In the genomic region with DNA sequence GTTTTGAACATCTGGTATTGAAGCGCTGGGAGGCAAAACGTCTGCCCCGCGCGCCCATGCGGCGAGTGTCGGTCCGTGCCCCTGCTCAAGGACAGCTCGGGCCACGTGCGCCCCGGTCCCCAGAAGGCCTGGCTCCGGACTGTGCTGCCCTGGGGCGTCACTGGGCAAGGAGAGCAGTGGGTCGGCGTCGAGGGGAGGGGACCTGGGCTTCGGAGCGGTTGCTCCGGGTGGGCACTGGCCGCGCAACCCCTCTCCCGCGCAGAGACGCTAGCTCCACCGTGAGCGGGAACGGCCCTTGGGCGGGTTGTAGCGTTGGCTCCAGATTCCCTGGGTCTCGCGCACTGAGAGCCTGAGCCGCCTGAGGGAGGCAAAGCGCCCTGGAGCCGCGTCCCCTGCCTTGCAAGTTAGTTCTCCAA, we compare ENCODE assay signal across 11 cellular contexts.
DNase-seq lines count a peak whose midpoint lies in the region; ATAC-seq, FAIRE-seq and TF ChIP-seq lines count a peak whose summit lies in the region.
"Had no signal": no experiment of that assay in that cellular context is flagged by ENCODE, and none has a peak within 500 bp of the region (broad histone marks: within the 10 kb centered on the region; RNA-seq: fewer than 3 reads in every experiment).

No MANE protein-coding gene starts in this region.

- no peak overlapping the region for H3K4me2 ChIP-seq in HepG2 (ENCODE audit: low read depth, low read length)

- H3K4me3 ChIP-seq in right atrium auricular region (no peak overlapping the region), upper lobe of right lung (peak overlapping the region; percentile 58), HepG2 (replicated peaks in 1 of 3; ENCODE audit: insufficient read depth in 1 of 3, low read depth in 2 of 3, low read length in 3 of 3) (no peak overlapping the region)

- intact Hi-C loops in Right ventricle myocardium inferior (cut with DNase I): no loop called here
- intact Hi-C loops in upper lobe of right lung (cut with DNase I): no loop called here
- intact Hi-C loops in HepG2 (cut with micrococcal nuclease; ENCODE audit: unreplicated experiment): no loop called here

- no peaks in the 10 kb centered on the region for H3K79me2 ChIP-seq in HepG2 (ENCODE audit: insufficient read depth, low read length)

- no peak for TF ChIP-seq EP300 in HepG2 (IDR thresholded peaks at IDR 0.05; ENCODE audit: low read depth in 2 of 2, low read length in 2 of 2)
- TF ChIP-seq EP300 in HepG2 (CRISPR knock-in tag; IDR thresholded peaks at IDR 0.05; ENCODE audit: borderline replicate concordance): no peak

- in situ Hi-C loops in HepG2 (cut with HindIII; ENCODE audit: extremely low pct_ligation_motif_present, low pct_unique_long_range_greater_than_20kb): no loop called here

- no peaks in the 10 kb centered on the region for H4K20me1 ChIP-seq in HepG2 (ENCODE audit: insufficient read depth, low read length)

- H3K27me3 ChIP-seq in right atrium auricular region (no peaks in the 10 kb centered on the region), upper lobe of right lung (no peaks in the 10 kb centered on the region), HepG2 (ENCODE audit: control insufficient read depth in 1 of 2, insufficient read depth in 2 of 2, low read length in 2 of 2) (no peaks in the 10 kb centered on the region)

- CTCF ChIA-PET in HepG2 (lab: Yijun Ruan, JAX; ENCODE audit: low intra/inter-chr PET ratio, low total read pairs): no interaction called here

- TF ChIP-seq CTCF in right atrium auricular region (IDR thresholded peaks at IDR 0.05) (no peak), upper lobe of right lung (IDR thresholded peaks at IDR 0.05) (no peak), HepG2 (CRISPR knock-in tag; IDR thresholded peaks at IDR 0.05) (no peak)

- TF ChIP-seq POLR2A in HepG2 (IDR thresholded peaks at IDR 0.05; ENCODE audit: insufficient read depth in 1 of 2, low read depth in 2 of 2, low read length in 2 of 2): no peak

- H3K36me3 ChIP-seq in right atrium auricular region: no peaks in the 10 kb centered on the region
- no peaks in the 10 kb centered on the region for H3K36me3 ChIP-seq in upper lobe of right lung
- H3K36me3 ChIP-seq in HepG2 (replicated peaks in 1 of 2; ENCODE audit: control insufficient read depth in 1 of 2, insufficient read depth in 2 of 2, low read length in 2 of 2): no peaks in the 10 kb centered on the region

- H3K4me1 ChIP-seq in right atrium auricular region: no peaks in the 10 kb centered on the region
- no peaks in the 10 kb centered on the region for H3K4me1 ChIP-seq in upper lobe of right lung
- no peaks in the 10 kb centered on the region for H3K4me1 ChIP-seq in HepG2 (ENCODE audit: insufficient read depth, low read length)

- H3K9ac ChIP-seq in HepG2 (ENCODE audit: insufficient read depth, low read depth, low read length): no peak overlapping the region

- peak; percentile 73 for DNase-seq in Right ventricle myocardium inferior (ENCODE audit: missing footprints)
- DNase-seq in right atrium auricular region (ENCODE audit: low spot score): no peak
- DNase-seq in amniotic epithelial cell (ENCODE audit: low read depth): peak; percentile 28
- DNase-seq in left lobe of liver (ENCODE audit: low spot score): peak; percentile 53
- DNase-seq in upper lobe of right lung: peak; percentile 74
- DNase-seq in AG08395 (ENCODE audit: low spot score): no peak
- no peak for DNase-seq in HepG2 (ENCODE audit: low spot score)
- DNase-seq in cortex of kidney (lab: John Stamatoyannopoulos, UW): no peak
- DNase-seq: CD4-positive, CD25-positive, alpha-beta regulatory T cell; NCI-H1930 had no signal

- no TSS peak for BruUV-seq in HepG2 (replicated peaks; lab: Mats Ljungman, UMichigan)

- H2AFZ ChIP-seq in HepG2 (ENCODE audit: low read length): no peak overlapping the region

- ATAC-seq in Right ventricle myocardium inferior (peak; percentile 45), left lobe of liver (peak; percentile 57), upper lobe of right lung (peak; percentile 54), HepG2 (no peak)

- POLR2A ChIA-PET in HepG2 (lab: Yijun Ruan, JAX): no interaction called here

- WGBS in HepG2 (ENCODE audit: low lambda C conversion rate): no CpG with 5 or more reads among the region's 37 CpGs

- no peak for TF ChIP-seq RAD21 in HepG2 (CRISPR knock-in tag; IDR thresholded peaks at IDR 0.05)

- no peaks in the 10 kb centered on the region for H3K9me3 ChIP-seq in right atrium auricular region
- no peaks in the 10 kb centered on the region for H3K9me3 ChIP-seq in upper lobe of right lung
- no peaks in the 10 kb centered on the region for H3K9me3 ChIP-seq in HepG2 (ENCODE audit: low read length)

- no peak overlapping the region for H3K27ac ChIP-seq in right atrium auricular region
- H3K27ac ChIP-seq in upper lobe of right lung: peak overlapping the region; percentile 80
- no peak overlapping the region for H3K27ac ChIP-seq in HepG2 (ENCODE audit: extremely low read length, insufficient read depth, low read length)

- FAIRE-seq in HepG2 (lab: Jason Lieb, UNC): no peak
- FAIRE-seq: keratinocyte had no signal

TF ChIP-seq in HepG2, 621 proteins besides CTCF, POLR2A, EP300 and RAD21:
- TF ChIP-seq, protein P1, sequence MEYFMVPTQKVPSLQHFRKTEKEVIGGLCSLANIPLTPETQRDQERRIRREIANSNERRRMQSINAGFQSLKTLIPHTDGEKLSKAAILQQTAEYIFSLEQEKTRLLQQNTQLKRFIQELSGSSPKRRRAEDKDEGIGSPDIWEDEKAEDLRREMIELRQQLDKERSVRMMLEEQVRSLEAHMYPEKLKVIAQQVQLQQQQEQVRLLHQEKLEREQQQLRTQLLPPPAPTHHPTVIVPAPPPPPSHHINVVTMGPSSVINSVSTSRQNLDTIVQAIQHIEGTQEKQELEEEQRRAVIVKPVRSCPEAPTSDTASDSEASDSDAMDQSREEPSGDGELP (IDR thresholded peaks at IDR 0.05; ENCODE audit: borderline replicate concordance, low read depth): no peak
- no peak for TF ChIP-seq RXRA (CRISPR knock-in tag; IDR thresholded peaks at IDR 0.05)

Comparison
In these comparisons a context has a peak if more than half of its experiments do, and no peak if none do; other contexts are left out.
1. DNase-seq: peak in Right ventricle myocardium inferior (single experiment), amniotic epithelial cell (single experiment), left lobe of liver (single experiment) and upper lobe of right lung (single experiment); none in right atrium auricular region (single experiment), AG08395 (single experiment), HepG2 (single experiment) and cortex of kidney (single experiment).